ENCODE assay signal across 8 cellular contexts in the genomic region with DNA sequence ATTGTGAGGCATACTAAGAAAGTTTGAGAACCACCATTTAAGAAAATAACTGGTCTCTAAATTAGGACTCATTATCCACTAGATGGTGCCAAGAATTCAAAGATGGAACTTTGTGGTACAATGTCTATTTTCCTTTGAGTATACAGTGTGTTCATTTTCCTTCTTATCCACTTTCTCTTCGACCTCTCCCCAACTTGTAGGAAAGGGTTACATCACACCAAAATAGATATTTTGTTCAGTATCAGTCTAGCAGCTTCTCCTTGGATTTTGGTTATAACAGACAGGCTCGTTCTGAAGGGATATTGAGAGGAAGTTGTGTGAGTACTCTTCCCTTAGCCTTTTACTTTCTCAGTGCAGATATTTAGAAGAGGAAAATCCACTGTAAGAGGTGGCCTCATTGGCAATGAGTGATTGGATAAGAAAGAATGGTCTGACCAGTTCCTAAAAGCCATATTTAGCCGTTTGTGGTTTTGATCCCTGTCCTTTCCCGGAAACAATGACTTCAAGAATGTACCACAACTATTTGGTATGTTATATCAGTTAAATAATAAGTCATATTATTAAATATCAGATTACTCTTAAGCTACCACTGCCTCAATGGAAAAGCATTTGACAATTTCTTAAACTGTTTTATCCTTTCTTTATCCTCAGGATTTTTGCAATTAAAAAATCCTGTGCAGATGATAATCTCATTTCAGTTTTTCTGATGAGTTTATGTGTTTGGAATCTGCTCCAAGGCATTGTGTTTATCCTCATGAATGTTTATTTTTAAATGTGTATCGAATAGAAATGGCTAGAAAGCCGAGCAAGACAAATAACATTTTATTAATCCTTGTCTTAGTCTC.
DNase-seq lines count a peak whose midpoint lies in the region; ATAC-seq and TF ChIP-seq lines count a peak whose summit lies in the region.

No MANE protein-coding gene starts in this region.

- H3K36me3 ChIP-seq in BLaER1 treated with 17β-estradiol and CSF1 and Interleukin-3, amounts not matched to agents 10 nM and 100 nM: no peaks in the 10 kb centered on the region

- H4K20me1 ChIP-seq in BLaER1 treated with 17β-estradiol and CSF1 and Interleukin-3, amounts not matched to agents 10 nM and 100 nM: no peaks in the 10 kb centered on the region

- peak overlapping the region in 6 of 11 experiments; percentile 5 to 43 (median 25); a peak in 5 of 22 replicates for H3K9ac ChIP-seq in BLaER1 treated with 17β-estradiol and CSF1 and Interleukin-3, amounts not matched to agents 10 nM and 100 nM

- H3K4me3 Mint-ChIP-seq in activated naive CD8-positive, alpha-beta T cell treated with anti-CD3 and anti-CD28 coated beads, Interleukin-2, amount 50 U/mL, for 24 hours: peak overlapping the region; percentile 44

- no peaks in the 10 kb centered on the region for H3K9me3 ChIP-seq in BLaER1 treated with 17β-estradiol and CSF1 and Interleukin-3, amounts not matched to agents 10 nM and 100 nM (replicated peaks in 1 of 11)

- H3K27ac ChIP-seq in BLaER1 treated with 17β-estradiol and CSF1 and Interleukin-3, amounts not matched to agents 10 nM and 100 nM: peak overlapping the region in 4 of 11 experiments; percentile 21 to 49 (median 32); a peak in 7 of 22 replicates

- ATAC-seq in GM18907 (IDR thresholded peaks at IDR 0.05; ENCODE audit: unreplicated experiment) (peak; percentile 30), Right ventricle myocardium superior (ENCODE audit: poor library complexity) (peak; percentile 90), HG03280 (IDR thresholded peaks at IDR 0.05; ENCODE audit: unreplicated experiment) (no peak), HG02840 (IDR thresholded peaks at IDR 0.05; ENCODE audit: low FRiP score, unreplicated experiment) (no peak)
- ATAC-seq in activated naive CD8-positive, alpha-beta T cell treated with anti-CD3 and anti-CD28 coated beads, Interleukin-2, amount 50 U/mL, for 24 hours: peak; percentile 44

- peak overlapping the region in 5 of 10 experiments; percentile 16 to 44 (median 29); a peak in 5 of 20 replicates for H3K4me3 ChIP-seq in BLaER1 treated with 17β-estradiol and CSF1 and Interleukin-3, amounts not matched to agents 10 nM and 100 nM
- no peak overlapping the region for H3K4me3 ChIP-seq in retinal pigment epithelial cell (ENCODE audit: low read length)

- DNase-seq in NCI-H2196 (lab: John Stamatoyannopoulos, UW; ENCODE audit: unreplicated experiment) (peak; percentile 40), Right ventricle myocardium superior (no peak), retinal pigment epithelial cell (ENCODE audit: low read depth) (peak; percentile 95)
- DNase-seq in activated naive CD8-positive, alpha-beta T cell treated with anti-CD3 and anti-CD28 coated beads, Interleukin-2, amount 50 U/mL, for 24 hours: no peak

- H3K9me3 Mint-ChIP-seq in activated naive CD8-positive, alpha-beta T cell treated with anti-CD3 and anti-CD28 coated beads, Interleukin-2, amount 50 U/mL, for 24 hours: no peaks in the 10 kb centered on the region

- no peaks in the 10 kb centered on the region for H3K27me3 ChIP-seq in BLaER1 treated with 17β-estradiol and CSF1 and Interleukin-3, amounts not matched to agents 10 nM and 100 nM

- H3K4me1 Mint-ChIP-seq in activated naive CD8-positive, alpha-beta T cell treated with anti-CD3 and anti-CD28 coated beads, Interleukin-2, amount 50 U/mL, for 24 hours: peaks cover 15% of the 10 kb centered on the region

- H3K4me2 ChIP-seq in BLaER1 treated with 17β-estradiol and CSF1 and Interleukin-3, amounts not matched to agents 10 nM and 100 nM: peak overlapping the region; percentile 49 to 83 (median 69)

- H3K27me3 Mint-ChIP-seq in activated naive CD8-positive, alpha-beta T cell treated with anti-CD3 and anti-CD28 coated beads, Interleukin-2, amount 50 U/mL, for 24 hours: no peaks in the 10 kb centered on the region

- intact Hi-C loops in Right ventricle myocardium superior (cut with DNase I): loop anchor here (1.0 to 5.0 kb wide), 2 partner anchors 185 to 238 kb away; no protein-coding TSS in a partner anchor

- H3K27ac Mint-ChIP-seq in activated naive CD8-positive, alpha-beta T cell treated with anti-CD3 and anti-CD28 coated beads, Interleukin-2, amount 50 U/mL, for 24 hours: no peak overlapping the region

- TF ChIP-seq CTCF in retinal pigment epithelial cell (conservative IDR thresholded peaks at IDR 0.05; ENCODE audit: low read depth, low read length): peak; percentile 42

- peaks cover 11 to 37% (median 15%) of the 10 kb centered on the region in 10 experiments for H3K4me1 ChIP-seq in BLaER1 treated with 17β-estradiol and CSF1 and Interleukin-3, amounts not matched to agents 10 nM and 100 nM

- no peaks in the 10 kb centered on the region for H3K36me3 Mint-ChIP-seq in activated naive CD8-positive, alpha-beta T cell treated with anti-CD3 and anti-CD28 coated beads, Interleukin-2, amount 50 U/mL, for 24 hours (ENCODE audit: low read depth)

Comparison
In these comparisons a context has a peak if more than half of its experiments do, and no peak if none do; other contexts are left out.
1. ATAC-seq: peak in GM18907 (single experiment), activated naive CD8-positive, alpha-beta T cell treated with anti-CD3 and anti-CD28 coated beads, Interleukin-2, amount 50 U/mL, for 24 hours (single experiment) and Right ventricle myocardium superior (single experiment); none in HG03280 (single experiment) and HG02840 (single experiment).
2. DNase-seq: peak in NCI-H2196 (single experiment) and retinal pigment epithelial cell (single experiment); none in activated naive CD8-positive, alpha-beta T cell treated with anti-CD3 and anti-CD28 coated beads, Interleukin-2, amount 50 U/mL, for 24 hours (single experiment) and Right ventricle myocardium superior (single experiment).